8 cellular contexts compared by ENCODE assay signal in genomic region chr3:171562459-171562858, GRCh38.
DNase-seq lines count a peak whose midpoint lies in the region; ATAC-seq and TF ChIP-seq lines count a peak whose summit lies in the region.
"Not testable (repeated sequence)": the region's sequence is repeated elsewhere in the genome, so short reads cannot be mapped to it uniquely, and the experiment has no call there.

No MANE protein-coding gene starts in this region.

- H3K27ac Mint-ChIP-seq in CD4-positive, alpha-beta T cell: peak overlapping the region; percentile 79
- peak overlapping the region; percentile 97 for H3K27ac Mint-ChIP-seq in T-helper 2 cell treated with Interferon-gamma antibody and Interleukin-4, amounts not matched to agents 5 μg/mL and 100 μg/mL, for 36 hours
- peak overlapping the region; percentile 93 for H3K27ac Mint-ChIP-seq in activated CD4-positive, alpha-beta memory T cell treated with anti-CD3 and anti-CD28 coated beads, Interleukin-2, amount 10 ng/mL, durations not matched to agents 7 days and 5 days
- H3K27ac Mint-ChIP-seq in activated T-cell treated with anti-CD3 and anti-CD28 coated beads, Interleukin-2, amount 50 U/mL, for 72 hours: peak overlapping the region; percentile 96
- H3K27ac Mint-ChIP-seq in activated naive CD4-positive, alpha-beta T cell treated with anti-CD3 and anti-CD28 coated beads, Interleukin-2, amount 10 ng/mL, durations not matched to agents 7 days and 5 days: peak overlapping the region; percentile 96
- peak overlapping the region; percentile 89 for H3K27ac Mint-ChIP-seq in activated naive CD8-positive, alpha-beta T cell treated with anti-CD3 and anti-CD28 coated beads, Interleukin-2, amount 50 U/mL, for 24 hours
- H3K27ac Mint-ChIP-seq in natural killer cell treated with Interleukin-12 subunit alpha and Interleukin-12 subunit beta and Interleukin-15 and Interleukin-18, amount 100 ng/mL, for 72 hours: peak overlapping the region; percentile 86 to 91

- not testable (repeated sequence) for H3K4me3 ChIP-seq in testis

- peaks cover 29% of the 10 kb centered on the region for H3K4me1 Mint-ChIP-seq in CD4-positive, alpha-beta T cell (ENCODE audit: low read depth)
- H3K4me1 Mint-ChIP-seq in T-helper 2 cell treated with Interferon-gamma antibody and Interleukin-4, amounts not matched to agents 5 μg/mL and 100 μg/mL, for 36 hours (ENCODE audit: low read depth): peaks cover 62% of the 10 kb centered on the region
- H3K4me1 Mint-ChIP-seq in activated CD4-positive, alpha-beta memory T cell treated with anti-CD3 and anti-CD28 coated beads, Interleukin-2, amount 10 ng/mL, durations not matched to agents 7 days and 5 days: peaks cover 49% of the 10 kb centered on the region
- H3K4me1 Mint-ChIP-seq in activated T-cell treated with anti-CD3 and anti-CD28 coated beads, Interleukin-2, amount 50 U/mL, for 72 hours (ENCODE audit: low read depth): peaks cover 47% of the 10 kb centered on the region
- H3K4me1 Mint-ChIP-seq in activated naive CD4-positive, alpha-beta T cell treated with anti-CD3 and anti-CD28 coated beads, Interleukin-2, amount 10 ng/mL, durations not matched to agents 7 days and 5 days: peaks cover 68% of the 10 kb centered on the region
- H3K4me1 Mint-ChIP-seq in activated naive CD8-positive, alpha-beta T cell treated with anti-CD3 and anti-CD28 coated beads, Interleukin-2, amount 50 U/mL, for 24 hours: peaks cover 20% of the 10 kb centered on the region
- H3K4me1 Mint-ChIP-seq in natural killer cell treated with Interleukin-12 subunit alpha and Interleukin-12 subunit beta and Interleukin-15 and Interleukin-18, amount 100 ng/mL, for 72 hours (ENCODE audit: low read depth in 2 of 2): peaks cover 20 to 30% of the 10 kb centered on the region in 2 donors

- H3K4me1 ChIP-seq in testis: peaks cover 13% of the 10 kb centered on the region

- not testable (repeated sequence) for TF ChIP-seq POLR2A in testis (IDR thresholded peaks at IDR 0.05)

- intact Hi-C loops in CD4-positive, alpha-beta T cell (cut with DNase I, micrococcal nuclease): not testable (repeated sequence)
- intact Hi-C loops in testis (cut with DNase I; ENCODE audit: low total_unique reads): loop anchor here (10.0 kb wide), 1 partner anchor 598 kb away; no protein-coding TSS in a partner anchor

- H3K4me3 Mint-ChIP-seq in CD4-positive, alpha-beta T cell; activated CD4-positive, alpha-beta memory T cell treated with anti-CD3 and anti-CD28 coated beads, Interleukin-2, amount 10 ng/mL, durations not matched to agents 7 days and 5 days; activated naive CD4-positive, alpha-beta T cell treated with anti-CD3 and anti-CD28 coated beads, Interleukin-2, amount 10 ng/mL, durations not matched to agents 7 days and 5 days; activated naive CD8-positive, alpha-beta T cell treated with anti-CD3 and anti-CD28 coated beads, Interleukin-2, amount 50 U/mL, for 24 hours: not testable (repeated sequence)
- peak overlapping the region; percentile 78 for H3K4me3 Mint-ChIP-seq in T-helper 2 cell treated with Interferon-gamma antibody and Interleukin-4, amounts not matched to agents 5 μg/mL and 100 μg/mL, for 36 hours
- peak overlapping the region; percentile 4 to 82 for H3K4me3 Mint-ChIP-seq in activated T-cell treated with anti-CD3 and anti-CD28 coated beads, Interleukin-2, amount 50 U/mL, for 72 hours
- H3K4me3 Mint-ChIP-seq in natural killer cell treated with Interleukin-12 subunit alpha and Interleukin-12 subunit beta and Interleukin-15 and Interleukin-18, amount 100 ng/mL, for 72 hours: peak overlapping the region; percentile 68

- H3K36me3 ChIP-seq in testis (ENCODE audit: low read depth, missing control alignments): not testable (repeated sequence)

- 67 to 91% methylated on average over 1 of the region's 1 CpG for WGBS in testis, 2 donors

- TF ChIP-seq CTCF in CD4-positive, alpha-beta T cell (IDR thresholded peaks at IDR 0.05); testis (IDR thresholded peaks at IDR 0.05): not testable (repeated sequence)

- not testable (repeated sequence) for DNase-seq in CD4-positive, alpha-beta T cell; T-helper 2 cell treated with Interferon-gamma antibody and Interleukin-4, amounts not matched to agents 5 μg/mL and 100 μg/mL, for 36 hours (ENCODE audit: low spot score); activated CD4-positive, alpha-beta memory T cell treated with anti-CD3 and anti-CD28 coated beads, Interleukin-2, amount 10 ng/mL, durations not matched to agents 7 days and 5 days; activated T-cell treated with anti-CD3 and anti-CD28 coated beads, Interleukin-2, amount 50 U/mL, for 72 hours; activated naive CD4-positive, alpha-beta T cell treated with anti-CD3 and anti-CD28 coated beads, Interleukin-2, amount 10 ng/mL, durations not matched to agents 7 days and 5 days; activated naive CD8-positive, alpha-beta T cell treated with anti-CD3 and anti-CD28 coated beads, Interleukin-2, amount 50 U/mL, for 24 hours; natural killer cell treated with Interleukin-12 subunit alpha and Interleukin-12 subunit beta and Interleukin-15 and Interleukin-18, amount 100 ng/mL, for 72 hours (ENCODE audit: low spot score); testis

- H3K27me3 ChIP-seq in CD4-positive, alpha-beta T cell (ENCODE audit: control insufficient read depth, insufficient read depth, low read length); testis: not testable (repeated sequence)

- ATAC-seq in CD4-positive, alpha-beta T cell (ENCODE audit: poor library complexity); activated T-cell treated with anti-CD3 and anti-CD28 coated beads, Interleukin-2, amount 50 U/mL, for 72 hours (replicated peaks in 1 of 2); activated naive CD8-positive, alpha-beta T cell treated with anti-CD3 and anti-CD28 coated beads, Interleukin-2, amount 50 U/mL, for 24 hours; natural killer cell treated with Interleukin-12 subunit alpha and Interleukin-12 subunit beta and Interleukin-15 and Interleukin-18, amount 100 ng/mL, for 72 hours: not testable (repeated sequence)

- H3K9me3 Mint-ChIP-seq in CD4-positive, alpha-beta T cell; T-helper 2 cell treated with Interferon-gamma antibody and Interleukin-4, amounts not matched to agents 5 μg/mL and 100 μg/mL, for 36 hours; activated CD4-positive, alpha-beta memory T cell treated with anti-CD3 and anti-CD28 coated beads, Interleukin-2, amount 10 ng/mL, durations not matched to agents 7 days and 5 days; activated T-cell treated with anti-CD3 and anti-CD28 coated beads, Interleukin-2, amount 50 U/mL, for 72 hours; activated naive CD4-positive, alpha-beta T cell treated with anti-CD3 and anti-CD28 coated beads, Interleukin-2, amount 10 ng/mL, durations not matched to agents 7 days and 5 days; activated naive CD8-positive, alpha-beta T cell treated with anti-CD3 and anti-CD28 coated beads, Interleukin-2, amount 50 U/mL, for 24 hours; natural killer cell treated with Interleukin-12 subunit alpha and Interleukin-12 subunit beta and Interleukin-15 and Interleukin-18, amount 100 ng/mL, for 72 hours: not testable (repeated sequence)

- CTCF ChIA-PET in CD4-positive, alpha-beta T cell (lab: Charles Lee); activated naive CD4-positive, alpha-beta T cell treated with anti-CD3 and anti-CD28 coated beads, Interleukin-2, amount 10 ng/mL, durations not matched to agents 7 days and 5 days (lab: Charles Lee): not testable (repeated sequence)
- CTCF ChIA-PET in activated CD4-positive, alpha-beta memory T cell treated with anti-CD3 and anti-CD28 coated beads, Interleukin-2, amount 10 ng/mL, durations not matched to agents 7 days and 5 days (lab: Charles Lee): interaction anchor here (0.6 to 1.9 kb wide), 4 partner anchors 14 to 1105 kb away, joined by 3 to 6 read pairs (median 3); no protein-coding TSS in a partner anchor

- H3K27me3 Mint-ChIP-seq in CD4-positive, alpha-beta T cell; T-helper 2 cell treated with Interferon-gamma antibody and Interleukin-4, amounts not matched to agents 5 μg/mL and 100 μg/mL, for 36 hours (ENCODE audit: low read depth); activated CD4-positive, alpha-beta memory T cell treated with anti-CD3 and anti-CD28 coated beads, Interleukin-2, amount 10 ng/mL, durations not matched to agents 7 days and 5 days; activated T-cell treated with anti-CD3 and anti-CD28 coated beads, Interleukin-2, amount 50 U/mL, for 72 hours (ENCODE audit: low read depth); activated naive CD4-positive, alpha-beta T cell treated with anti-CD3 and anti-CD28 coated beads, Interleukin-2, amount 10 ng/mL, durations not matched to agents 7 days and 5 days; activated naive CD8-positive, alpha-beta T cell treated with anti-CD3 and anti-CD28 coated beads, Interleukin-2, amount 50 U/mL, for 24 hours; natural killer cell treated with Interleukin-12 subunit alpha and Interleukin-12 subunit beta and Interleukin-15 and Interleukin-18, amount 100 ng/mL, for 72 hours: not testable (repeated sequence)

- H3K36me3 Mint-ChIP-seq in CD4-positive, alpha-beta T cell (ENCODE audit: low read depth); T-helper 2 cell treated with Interferon-gamma antibody and Interleukin-4, amounts not matched to agents 5 μg/mL and 100 μg/mL, for 36 hours (ENCODE audit: low read depth); activated T-cell treated with anti-CD3 and anti-CD28 coated beads, Interleukin-2, amount 50 U/mL, for 72 hours (ENCODE audit: insufficient read depth in 2 of 2); activated naive CD8-positive, alpha-beta T cell treated with anti-CD3 and anti-CD28 coated beads, Interleukin-2, amount 50 U/mL, for 24 hours (ENCODE audit: low read depth); natural killer cell treated with Interleukin-12 subunit alpha and Interleukin-12 subunit beta and Interleukin-15 and Interleukin-18, amount 100 ng/mL, for 72 hours: not testable (repeated sequence)
- H3K36me3 Mint-ChIP-seq in activated CD4-positive, alpha-beta memory T cell treated with anti-CD3 and anti-CD28 coated beads, Interleukin-2, amount 10 ng/mL, durations not matched to agents 7 days and 5 days (ENCODE audit: low read depth): peaks cover 11% of the 10 kb centered on the region
- H3K36me3 Mint-ChIP-seq in activated naive CD4-positive, alpha-beta T cell treated with anti-CD3 and anti-CD28 coated beads, Interleukin-2, amount 10 ng/mL, durations not matched to agents 7 days and 5 days: peaks cover 11% of the 10 kb centered on the region

- POLR2A ChIA-PET in CD4-positive, alpha-beta T cell (lab: Charles Lee): not testable (repeated sequence)
- POLR2A ChIA-PET in activated CD4-positive, alpha-beta memory T cell treated with anti-CD3 and anti-CD28 coated beads, Interleukin-2, amount 10 ng/mL, durations not matched to agents 7 days and 5 days (lab: Charles Lee): interaction anchor here (0.7 to 1.2 kb wide), 2 partner anchors 15 to 102 kb away, joined by 3 to 4 read pairs; no protein-coding TSS in a partner anchor

- H3K27ac ChIP-seq in CD4-positive, alpha-beta T cell (ENCODE audit: low read depth, low read length): not testable (repeated sequence)
- peak overlapping the region; percentile 47 to 68 for H3K27ac ChIP-seq in testis

- H3K9me3 ChIP-seq in CD4-positive, alpha-beta T cell (ENCODE audit: control insufficient read depth, low read length); testis: not testable (repeated sequence)
